Comparison of ENCODE assay signal across 22 cellular contexts in the genomic region with DNA sequence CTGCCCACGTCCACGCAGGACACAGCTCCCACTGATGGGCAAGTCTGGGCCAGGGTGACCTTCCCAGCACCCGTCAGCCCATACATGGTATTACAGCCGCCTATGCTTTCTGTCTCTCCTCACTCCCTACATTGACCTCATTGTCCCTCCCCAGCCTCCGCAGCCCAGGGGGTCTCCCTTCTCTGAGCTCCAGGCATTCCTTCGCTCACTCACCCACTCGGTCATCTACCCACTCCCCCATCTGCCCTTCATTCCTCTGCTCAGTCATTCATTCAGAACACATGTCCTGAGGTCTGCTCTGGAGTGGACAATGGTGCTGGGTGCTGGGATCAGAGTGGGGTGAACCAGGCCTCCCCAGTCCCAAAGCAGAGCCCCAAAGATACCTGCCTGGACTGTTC. TPM values are rescaled to one million over a fixed set of nuclear protein-coding genes. Genes with fewer than 3 reads are reported as not detected.
DNase-seq lines count a peak whose midpoint lies in the region; ATAC-seq, FAIRE-seq and TF ChIP-seq lines count a peak whose summit lies in the region.
"Had no signal": no experiment of that assay in that cellular context is flagged by ENCODE, and none has a peak within 500 bp of the region (broad histone marks: within the 10 kb centered on the region; RNA-seq: fewer than 3 reads in every experiment).

No MANE protein-coding gene starts in this region.

- POLR2A ChIA-PET in CD4-positive, alpha-beta T cell (lab: Charles Lee) = no interaction called here

- no peak for TF ChIP-seq EP300 in transverse colon (IDR thresholded peaks at IDR 0.05; ENCODE audit: low read depth)

- H3K4me3 Mint-ChIP-seq in CD4-positive, alpha-beta T cell = no peak overlapping the region
- H3K4me3 Mint-ChIP-seq: activated T-cell treated with anti-CD3 and anti-CD28 coated beads, Interleukin-2, amount 50 U/mL, for 24 hours; B cell; dendritic cell treated with granulocyte-macrophage colony-stimulating factor and Interleukin-4, amounts not matched to agents 40 ng/mL and 50 ng/mL, for 4 days; nephron progenitor cell had no signal

- no peak overlapping the region for H3K9ac ChIP-seq in HUES64 (ENCODE audit: low read depth, low read length)
- no peak overlapping the region for H3K9ac ChIP-seq in duodenal mucosa (ENCODE audit: low read depth in 1 of 2, low read length in 2 of 2)
- no peak overlapping the region for H3K9ac ChIP-seq in mucosa of rectum (ENCODE audit: low read depth in 1 of 2, low read length in 2 of 2)

- no peak for FAIRE-seq in frontal cortex (lab: Jason Lieb, UNC)
- FAIRE-seq: endothelial cell of umbilical vein had no signal

- H3K36me3 ChIP-seq in HUES64 (ENCODE audit: insufficient read depth, low read length) (no peaks in the 10 kb centered on the region), duodenal mucosa (ENCODE audit: control insufficient read depth in 1 of 2, insufficient read depth in 2 of 2, low read length in 2 of 2) (no peaks in the 10 kb centered on the region), mucosa of rectum (ENCODE audit: control insufficient read depth in 2 of 2, insufficient read depth in 2 of 2, low read length in 2 of 2) (no peaks in the 10 kb centered on the region), transverse colon (no peaks in the 10 kb centered on the region), testis (ENCODE audit: low read depth, missing control alignments) (no peaks in the 10 kb centered on the region)
- H3K36me3 ChIP-seq: cardiac muscle cell, left ventricle myocardium inferior, thoracic aorta had no signal

- DNase-seq in transverse colon (no peak), frontal cortex (ENCODE audit: low spot score in 2 of 2) (no peak), testis (no peak)
- no peak for DNase-seq in CD4-positive, alpha-beta T cell
- DNase-seq: activated CD4-positive, CD25-positive, alpha-beta regulatory T cell treated with anti-CD3 and anti-CD28 coated beads, Interleukin-2, amount 50 U/mL, for 72 hours; activated T-cell treated with anti-CD3 and anti-CD28 coated beads, Interleukin-2, amount 50 U/mL, for 24 hours; EL; GOT3; head of caudate nucleus; left ventricle myocardium inferior; NCI-H2171 treated with DMSO at 0.1 percent for 48 hours; NCI-H748 treated with DMSO at 0.1 percent for 48 hours; nephron progenitor cell had no signal

- no peak overlapping the region for H3K27ac Mint-ChIP-seq in CD4-positive, alpha-beta T cell
- H3K27ac Mint-ChIP-seq: activated T-cell treated with anti-CD3 and anti-CD28 coated beads, Interleukin-2, amount 50 U/mL, for 24 hours; B cell; dendritic cell treated with granulocyte-macrophage colony-stimulating factor and Interleukin-4, amounts not matched to agents 40 ng/mL and 50 ng/mL, for 4 days; progenitor cell of endocrine pancreas had no signal

- peaks cover 13% of the 10 kb centered on the region for H3K4me1 ChIP-seq in HUES64 (ENCODE audit: insufficient read depth, low read length)
- peaks cover 26 to 30% of the 10 kb centered on the region in 2 donors for H3K4me1 ChIP-seq in duodenal mucosa (ENCODE audit: control insufficient read depth in 1 of 2, insufficient read depth in 2 of 2, low read length in 2 of 2)
- H3K4me1 ChIP-seq in mucosa of rectum (ENCODE audit: control insufficient read depth in 2 of 2, insufficient read depth in 2 of 2, low read length in 2 of 2) = peaks cover 10 to 36% of the 10 kb centered on the region in 2 donors
- peaks cover 0 to 19% (median 10%) of the 10 kb centered on the region in 4 donors for H3K4me1 ChIP-seq in transverse colon
- H3K4me1 ChIP-seq in testis = peaks cover 4% of the 10 kb centered on the region

- TF ChIP-seq CTCF in transverse colon (IDR thresholded peaks at IDR 0.05) = no peak
- TF ChIP-seq CTCF in CD4-positive, alpha-beta T cell (IDR thresholded peaks at IDR 0.05) = no peak
- no peak for TF ChIP-seq CTCF in testis (IDR thresholded peaks at IDR 0.05)

- H3K9me3 ChIP-seq in HUES64 (ENCODE audit: insufficient read depth, low read depth, low read length) (no peaks in the 10 kb centered on the region), duodenal mucosa (ENCODE audit: control insufficient read depth in 1 of 2, low read length in 2 of 2) (no peaks in the 10 kb centered on the region), mucosa of rectum (ENCODE audit: control insufficient read depth in 2 of 2, low read length in 2 of 2) (no peaks in the 10 kb centered on the region), transverse colon (no peaks in the 10 kb centered on the region), testis (no peaks in the 10 kb centered on the region)
- H3K9me3 ChIP-seq in CD4-positive, alpha-beta T cell (ENCODE audit: control insufficient read depth, low read length) = no peaks in the 10 kb centered on the region
- H3K9me3 ChIP-seq: left ventricle myocardium inferior, thoracic aorta had no signal

- in situ Hi-C loops in transverse colon (cut with MboI; ENCODE audit: low pct_ligation_motif_present in 1 of 4, low pct_unique_long_range_greater_than_20kb in 1 of 4, low sequenced_read_pairs in 3 of 4) = no loop called here

- no peaks in the 10 kb centered on the region for H3K27me3 ChIP-seq in HUES64 (ENCODE audit: insufficient read depth, low read length)
- no peaks in the 10 kb centered on the region for H3K27me3 ChIP-seq in duodenal mucosa (ENCODE audit: control insufficient read depth in 1 of 2, insufficient read depth in 2 of 2, low read length in 2 of 2)
- H3K27me3 ChIP-seq in mucosa of rectum (ENCODE audit: control insufficient read depth in 2 of 2, insufficient read depth in 2 of 2, low read length in 2 of 2) = peaks cover 0 to 3% of the 10 kb centered on the region in 2 donors
- peaks cover 3% of the 10 kb centered on the region for H3K27me3 ChIP-seq in transverse colon
- no peaks in the 10 kb centered on the region for H3K27me3 ChIP-seq in CD4-positive, alpha-beta T cell (ENCODE audit: control insufficient read depth, insufficient read depth, low read length)
- H3K27me3 ChIP-seq in testis = no peaks in the 10 kb centered on the region
- H3K27me3 ChIP-seq: cardiac muscle cell had no signal

- no peaks in the 10 kb centered on the region for H3K4me1 Mint-ChIP-seq in CD4-positive, alpha-beta T cell (ENCODE audit: low read depth)
- H3K4me1 Mint-ChIP-seq: B cell had no signal

- WGBS in HUES64 = 67% methylated on average over 7 of the region's 7 CpGs
- WGBS in transverse colon (ENCODE audit: low coverage in 1 of 2), 2 donors = 81 to 90% methylated on average over 2 to 7 of the region's 7 CpGs
- WGBS in testis, 2 donors = 74 to 85% methylated on average over 7 of the region's 7 CpGs

- H3K27ac ChIP-seq in HUES64 (ENCODE audit: low read depth, low read length) (0 out of 2 replicates have a peak overlapping the region, but pooled peaks have one; percentile 10), duodenal mucosa (ENCODE audit: low read depth, low read length) (peak overlapping the region; percentile 36), mucosa of rectum (ENCODE audit: low read depth in 2 of 2, low read length in 2 of 2) (peak overlapping the region; percentile 75), transverse colon (peak overlapping the region; percentile 15 to 69 (median 52)), testis (no peak overlapping the region)
- H3K27ac ChIP-seq in CD4-positive, alpha-beta T cell (ENCODE audit: low read depth, low read length) = no peak overlapping the region
- H3K27ac ChIP-seq: cardiac muscle cell, left ventricle myocardium inferior, thoracic aorta had no signal

- no peak for TF ChIP-seq POLR2A in transverse colon (IDR thresholded peaks at IDR 0.05)
- no peak for TF ChIP-seq POLR2A in testis (IDR thresholded peaks at IDR 0.05)

- peaks cover 7% of the 10 kb centered on the region for H3K27me3 Mint-ChIP-seq in CD4-positive, alpha-beta T cell

- no peaks in the 10 kb centered on the region for H3K9me3 Mint-ChIP-seq in CD4-positive, alpha-beta T cell
- H3K9me3 Mint-ChIP-seq: activated T-cell treated with anti-CD3 and anti-CD28 coated beads, Interleukin-2, amount 50 U/mL, for 24 hours; dendritic cell treated with granulocyte-macrophage colony-stimulating factor and Interleukin-4, amounts not matched to agents 40 ng/mL and 50 ng/mL, for 4 days; nephron progenitor cell had no signal

- ATAC-seq in CD4-positive, alpha-beta T cell (ENCODE audit: poor library complexity) = no peak

- H3K4me3 ChIP-seq in HUES64 (ENCODE audit: low read length) (no peak overlapping the region), duodenal mucosa (ENCODE audit: low read depth in 1 of 2, low read length in 2 of 2) (no peak overlapping the region), mucosa of rectum (ENCODE audit: low read length in 2 of 2) (no peak overlapping the region), transverse colon (no peak overlapping the region), testis (no peak overlapping the region)
- H3K4me3 ChIP-seq: cardiac muscle cell, left ventricle myocardium inferior, thoracic aorta had no signal

- intact Hi-C loops in transverse colon (cut with DNase I; ENCODE audit: low total_unique reads) (no loop called here), testis (cut with DNase I; ENCODE audit: low total_unique reads) (no loop called here)
- intact Hi-C loops in CD4-positive, alpha-beta T cell (cut with DNase I, micrococcal nuclease) = no loop called here

- CTCF ChIA-PET in CD4-positive, alpha-beta T cell (lab: Charles Lee) = no interaction called here

- H3K36me3 Mint-ChIP-seq in CD4-positive, alpha-beta T cell (ENCODE audit: low read depth) = no peaks in the 10 kb centered on the region

RNA-seq across cellular contexts. Expression of gene RAP1GAP, which starts 34.0 kb away (rescaled TPM):
- 5.0 TPM for polyA plus RNA-seq in HUES64 (2013, experiment 1 of 2)
- polyA plus RNA-seq in HUES64 (2013, experiment 2 of 2) = 5.7 TPM
- total RNA-seq in transverse colon (10 to 100 TPM; 14.1 to 37.4 (median 28.8) TPM), frontal cortex (18.8 TPM), testis (1 to 10 TPM; 8.0 to 8.4 TPM)
- total RNA-seq in CD4-positive, alpha-beta T cell = under 1 TPM; 0.20 to 0.44 TPM
- polyA plus RNA-seq in testis (ENCODE audit: insufficient read depth, low read depth, low replicate concordance) = 7.4 TPM

Comparison
In these comparisons a context has a peak if more than half of its experiments do, and no peak if none do; other contexts are left out.
1. H3K27ac ChIP-seq: peak in HUES64 (single experiment), duodenal mucosa (single experiment), mucosa of rectum (2 of 2) and transverse colon (4 of 4); none in CD4-positive, alpha-beta T cell (single experiment) and testis (0 of 2).
2. RNA of gene RAP1GAP, which starts 34.0 kb away (total RNA-seq): 14.1 to 37.4 TPM in transverse colon, 18.8 TPM in frontal cortex (single experiment) and 8.0 to 8.4 TPM in testis; 0.20 to 0.44 TPM in CD4-positive, alpha-beta T cell; every median in the first group is over 4 times any median in the second.